23 cellular contexts compared by ENCODE assay signal in the genomic region with DNA sequence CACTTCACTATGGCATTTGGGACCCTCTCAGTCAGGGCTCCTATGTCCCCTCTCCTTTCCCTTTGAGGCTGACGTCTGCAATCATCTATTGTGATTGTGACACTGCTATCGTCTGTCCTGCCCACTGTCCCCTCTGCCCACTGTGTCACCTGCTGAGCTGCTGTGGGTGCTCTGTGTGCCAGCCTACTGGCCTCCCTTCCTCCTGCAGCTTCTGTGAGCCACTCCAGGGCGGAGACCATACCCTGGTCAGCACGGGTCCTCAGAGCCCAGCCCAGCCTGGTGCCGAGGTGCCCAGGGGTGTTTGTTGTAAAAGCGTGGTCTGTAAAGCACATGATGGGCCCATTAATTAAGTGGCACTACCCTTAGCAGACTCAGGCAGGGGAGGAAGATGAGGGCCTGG. TPM values are rescaled to one million over a fixed set of nuclear protein-coding genes. Genes with fewer than 3 reads are reported as not detected.
DNase-seq lines count a peak whose midpoint lies in the region; ATAC-seq and TF ChIP-seq lines count a peak whose summit lies in the region.
"Had no signal": no experiment of that assay in that cellular context is flagged by ENCODE, and none has a peak within 500 bp of the region (broad histone marks: within the 10 kb centered on the region; RNA-seq: fewer than 3 reads in every experiment).

No MANE protein-coding gene starts in this region.

- H3K4me1 ChIP-seq in GM23338 (ENCODE audit: insufficient read depth) (no peaks in the 10 kb centered on the region), neural progenitor cell (peaks cover 11% of the 10 kb centered on the region), upper lobe of right lung (no peaks in the 10 kb centered on the region), SK-N-SH (ENCODE audit: control insufficient read depth in 1 of 2, insufficient read depth in 2 of 2, low read depth in 1 of 2, low read length in 1 of 2) (no peaks in the 10 kb centered on the region; a peak in 1 of 4 replicates), upper lobe of left lung (no peaks in the 10 kb centered on the region)
- H3K4me1 ChIP-seq: SJCRH30 had no signal

- H3K9ac ChIP-seq in neural progenitor cell, result no peak overlapping the region
- H3K9ac ChIP-seq in SK-N-SH, result no peak overlapping the region

- H3K9me3 ChIP-seq in neural progenitor cell (ENCODE audit: low read depth), result no peaks in the 10 kb centered on the region
- H3K9me3 ChIP-seq in upper lobe of right lung, result no peaks in the 10 kb centered on the region
- H3K9me3 ChIP-seq in SK-N-SH, result no peaks in the 10 kb centered on the region
- no peaks in the 10 kb centered on the region for H3K9me3 ChIP-seq in upper lobe of left lung
- H3K9me3 ChIP-seq: SJCRH30 had no signal

- H3K79me2 ChIP-seq in GM23338 (replicated peaks; ENCODE audit: insufficient read depth) (no peaks in the 10 kb centered on the region), neural progenitor cell (ENCODE audit: low read depth) (no peaks in the 10 kb centered on the region), SK-N-SH (ENCODE audit: insufficient read depth) (no peaks in the 10 kb centered on the region)

- H3K27me3 ChIP-seq in GM23338 (ENCODE audit: insufficient read depth) (no peaks in the 10 kb centered on the region), neural progenitor cell (no peaks in the 10 kb centered on the region), upper lobe of right lung (no peaks in the 10 kb centered on the region), SK-N-SH (ENCODE audit: insufficient read depth) (no peaks in the 10 kb centered on the region), upper lobe of left lung (no peaks in the 10 kb centered on the region)

- ATAC-seq in GM23338 (no peak), upper lobe of right lung (no peak), upper lobe of left lung (ENCODE audit: low FRiP score in 2 of 2) (no peak)
- ATAC-seq: HepG2, PC-3 had no signal

- H3K4me3 ChIP-seq in GM23338 (no peak overlapping the region), neural progenitor cell (no peak overlapping the region), upper lobe of right lung (no peak overlapping the region), SK-N-SH (ENCODE audit: low read depth in 2 of 2, low read length in 1 of 2) (no peak overlapping the region), upper lobe of left lung (no peak overlapping the region)
- H3K4me3 ChIP-seq: SJCRH30 had no signal

- peaks cover 16% of the 10 kb centered on the region for H3K4me1 Mint-ChIP-seq in GM23338
- peaks cover 27% of the 10 kb centered on the region for H3K4me1 Mint-ChIP-seq in neural progenitor cell
- H3K4me1 Mint-ChIP-seq: CD14-positive monocyte; CD8-positive, alpha-beta memory T cell had no signal

- intact Hi-C loops in upper lobe of right lung (cut with DNase I), result no loop called here

- H4K20me1 ChIP-seq in GM23338 (replicated peaks; ENCODE audit: insufficient read depth), result no peaks in the 10 kb centered on the region
- no peaks in the 10 kb centered on the region for H4K20me1 ChIP-seq in neural progenitor cell (ENCODE audit: low read depth)
- H4K20me1 ChIP-seq in SK-N-SH (ENCODE audit: insufficient read depth), result no peaks in the 10 kb centered on the region

- H3K9me2 ChIP-seq in GM23338 (ENCODE audit: insufficient read depth) (no peaks in the 10 kb centered on the region), SK-N-SH (no peaks in the 10 kb centered on the region)

- no peaks in the 10 kb centered on the region for H3K36me3 ChIP-seq in GM23338 (ENCODE audit: insufficient read depth)
- H3K36me3 ChIP-seq in neural progenitor cell, result no peaks in the 10 kb centered on the region
- H3K36me3 ChIP-seq in upper lobe of right lung, result no peaks in the 10 kb centered on the region
- no peaks in the 10 kb centered on the region for H3K36me3 ChIP-seq in SK-N-SH (replicated peaks in 1 of 2; ENCODE audit: control insufficient read depth in 1 of 2, insufficient read depth in 2 of 2, low read length in 1 of 2)
- H3K36me3 ChIP-seq in upper lobe of left lung, result no peaks in the 10 kb centered on the region
- H3K36me3 ChIP-seq: SJCRH30 had no signal

- H3K27ac Mint-ChIP-seq in GM23338 (peak overlapping the region; percentile 38; the same call in 1 of the 2 replicates), neural progenitor cell (peak overlapping the region; percentile 9)
- H3K27ac Mint-ChIP-seq: CD8-positive, alpha-beta memory T cell had no signal

- no peak for DNase-seq in GM23338 (ENCODE audit: low spot score)
- DNase-seq in neural progenitor cell (ENCODE audit: low spot score), result no peak
- peak; percentile 46 for DNase-seq in upper lobe of right lung
- DNase-seq in SK-N-SH, result no peak
- no peak for DNase-seq in effector CD4-positive, alpha-beta T cell
- no peak for DNase-seq in upper lobe of left lung
- DNase-seq: Calu3; CD8-positive, alpha-beta memory T cell; DMS79 treated with DMSO at 0.1 percent for 48 hours; Karpas-422; NCI-H1092; NCI-H1436; NCI-H187; NCI-H2171 treated with DMSO at 0.1 percent for 48 hours; NCI-H345; NCI-H510A treated with DMSO at 0.1 percent for 48 hours; PC-3; SJCRH30 had no signal

- H3K4me3 Mint-ChIP-seq in GM23338 (no peak overlapping the region), neural progenitor cell (peak overlapping the region; percentile 48)
- H3K4me3 Mint-ChIP-seq: CD14-positive monocyte had no signal

- H3K27ac ChIP-seq in GM23338 (ENCODE audit: low read depth), result no peak overlapping the region
- H3K27ac ChIP-seq in angular gyrus (ENCODE audit: low read depth, low read length), result peak overlapping the region; percentile 11
- H3K27ac ChIP-seq in neural progenitor cell, result no peak overlapping the region
- no peak overlapping the region for H3K27ac ChIP-seq in upper lobe of right lung
- no peak overlapping the region for H3K27ac ChIP-seq in SK-N-SH (ENCODE audit: low read depth in 2 of 2, low read length in 1 of 2)
- H3K27ac ChIP-seq in upper lobe of left lung, result no peak overlapping the region
- H3K27ac ChIP-seq: SJCRH30 had no signal

- peaks cover 3% of the 10 kb centered on the region for H3K27me3 Mint-ChIP-seq in GM23338 (ENCODE audit: insufficient read depth, low read depth, poor library complexity)
- peaks cover 36% of the 10 kb centered on the region for H3K27me3 Mint-ChIP-seq in neural progenitor cell (ENCODE audit: insufficient read depth, low read depth)

- TF ChIP-seq POLR2A in upper lobe of left lung (IDR thresholded peaks at IDR 0.05), result no peak

- CTCF ChIA-PET in SK-N-SH (lab: Yijun Ruan, JAX), result no interaction called here

- no peaks in the 10 kb centered on the region for H3F3A ChIP-seq in GM23338 (replicated peaks; ENCODE audit: low read depth)
- H3F3A ChIP-seq in neural progenitor cell (ENCODE audit: low read depth), result no peaks in the 10 kb centered on the region
- H3F3A ChIP-seq in SK-N-SH (replicated peaks; ENCODE audit: insufficient read depth), result no peaks in the 10 kb centered on the region

- no peak for TF ChIP-seq RAD21 in SK-N-SH (IDR thresholded peaks at IDR 0.05; ENCODE audit: low read length)

- WGBS in SK-N-SH (ENCODE audit: low lambda C conversion rate), result 80% methylated on average over 1 of the region's 6 CpGs
- 71 to 84% methylated on average over 4 to 6 of the region's 6 CpGs for WGBS in upper lobe of left lung, 2 donors

- no peak for TF ChIP-seq CTCF in GM23338 (conservative IDR thresholded peaks at IDR 0.05; ENCODE audit: low read depth in 2 of 2)
- no peak for TF ChIP-seq CTCF in neural progenitor cell (IDR thresholded peaks at IDR 0.05)
- no peak for TF ChIP-seq CTCF in upper lobe of right lung (IDR thresholded peaks at IDR 0.05)
- no peak for TF ChIP-seq CTCF in SK-N-SH (IDR thresholded peaks at IDR 0.05)
- no peak for TF ChIP-seq CTCF in upper lobe of left lung (IDR thresholded peaks at IDR 0.05)

- H3K9me3 Mint-ChIP-seq in GM23338, result no peaks in the 10 kb centered on the region
- no peaks in the 10 kb centered on the region for H3K9me3 Mint-ChIP-seq in neural progenitor cell
- H3K9me3 Mint-ChIP-seq: CD14-positive monocyte had no signal

- TF ChIP-seq EP300 in SK-N-SH (IDR thresholded peaks at IDR 0.05; ENCODE audit: borderline replicate concordance in 1 of 2, low read depth in 1 of 2, low read length in 1 of 2), result no peak
- no peak for TF ChIP-seq EP300 in upper lobe of left lung (IDR thresholded peaks at IDR 0.05)

- no peaks in the 10 kb centered on the region for H3K36me3 Mint-ChIP-seq in GM23338 (ENCODE audit: low read depth)
- H3K36me3 Mint-ChIP-seq in neural progenitor cell, result no peaks in the 10 kb centered on the region
- H3K36me3 Mint-ChIP-seq: CD14-positive monocyte; CD8-positive, alpha-beta memory T cell had no signal

- H2AFZ ChIP-seq in GM23338 (no peak overlapping the region), neural progenitor cell (replicated peaks) (no peak overlapping the region), SK-N-SH (ENCODE audit: low read depth) (no peak overlapping the region)

- POLR2A ChIA-PET in SK-N-SH (lab: Yijun Ruan, JAX), result no interaction called here

- H3K4me2 ChIP-seq in GM23338, result no peak overlapping the region
- H3K4me2 ChIP-seq in neural progenitor cell, result no peak overlapping the region
- no peak overlapping the region for H3K4me2 ChIP-seq in SK-N-SH

TF ChIP-seq in GM23338, 12 proteins besides CTCF, POLR2A, EP300 and RAD21 (continues in another document):
- no peak for TF ChIP-seq EZH2 (IDR thresholded peaks at IDR 0.05; ENCODE audit: low read depth, unreplicated experiment)

TF ChIP-seq in SK-N-SH, 30 proteins besides CTCF, POLR2A, EP300 and RAD21:
- TF ChIP-seq MEF2A (IDR thresholded peaks at IDR 0.05; ENCODE audit: borderline replicate concordance, low read depth) (no peak), RXRA (IDR thresholded peaks at IDR 0.05; ENCODE audit: borderline replicate concordance, low read depth) (no peak), RFX5 (IDR thresholded peaks at IDR 0.05; ENCODE audit: low read length) (no peak)

RNA-seq across cellular contexts. Expression of gene MPPED1, which starts 29.4 kb away (rescaled TPM):
- 0.12 and 0.56 TPM in 2 replicates for total RNA-seq in GM23338 (2014; rRNA removed; shearing (Covaris generic))
- not detected in 2 replicates for polyA plus RNA-seq in GM23338 (2016; fragmentation: Nextera tagmentation; extraction: Ambion mirVana)
- total RNA-seq in neural progenitor cell (ENCODE audit: low replicate concordance), result 2.0 and 4.5 TPM in 2 replicates
- not detected for total RNA-seq in upper lobe of right lung
- polyA plus RNA-seq in SK-N-SH (2012; rRNA removed), result 0.03 and 0.05 TPM in 2 replicates
- 0.01 TPM in 1 of 2 replicates, not detected in the other for polyA plus RNA-seq in SK-N-SH (2012; cell fraction: cytosol; rRNA removed)
- polyA plus RNA-seq in SK-N-SH (2012; cell fraction: nucleus; rRNA removed), result 0.06 and 0.07 TPM in 2 replicates
- not detected for total RNA-seq in upper lobe of left lung
- total RNA-seq: A673; Calu3; CD8-positive, alpha-beta memory T cell; HepG2; HT1080; PC-3; SJCRH30 had no signal
- polyA plus RNA-seq: CD14-positive monocyte; CD8-positive, alpha-beta memory T cell had no signal
